9 cellular contexts compared by ENCODE assay signal in genomic region chr16:69951017-69951671, GRCh38. TPM values are rescaled to one million over a fixed set of nuclear protein-coding genes. Genes with fewer than 3 reads are reported as not detected.
DNase-seq lines count a peak whose midpoint lies in the region; ATAC-seq, FAIRE-seq and TF ChIP-seq lines count a peak whose summit lies in the region.
"Not testable (repeated sequence)": the region's sequence is repeated elsewhere in the genome, so short reads cannot be mapped to it uniquely, and the experiment has no call there.
"Had no signal": no experiment of that assay in that cellular context is flagged by ENCODE, and none has a peak within 500 bp of the region (broad histone marks: within the 10 kb centered on the region; RNA-seq: fewer than 3 reads in every experiment).

TSS of gene CLEC18A (plus strand) at chr16:69951334. CDS start at chr16:69951367, 33 bp downstream.

- SMC1A ChIA-PET in GM12878 (lab: Charles Lee; ENCODE audit: uncharacterized antibody, unreplicated experiment) = not testable (repeated sequence)

- not testable (repeated sequence) for H3K27ac Mint-ChIP-seq in natural killer cell treated with Interleukin-12 subunit alpha and Interleukin-12 subunit beta and Interleukin-15 and Interleukin-18, amount 100 ng/mL, for 72 hours; stimulated activated effector memory CD8-positive, alpha-beta T cell treated with anti-CD3 and anti-CD28 coated beads, Interleukin-12 subunit alpha, Interleukin-12 subunit beta, amount 100 ng/mL, for 72 hours

- H3K27ac ChIP-seq in A549; RWPE2 (ENCODE audit: poor library complexity, severe bottlenecking); GM12878 (ENCODE audit: control insufficient read depth, insufficient read depth); left lung; upper lobe of right lung: not testable (repeated sequence)

- H3K27me3 ChIP-seq in RWPE2 (ENCODE audit: insufficient read depth, poor library complexity, severe bottlenecking); GM12878 (replicated peaks in 1 of 2; ENCODE audit: control insufficient read depth in 2 of 2, insufficient read depth in 2 of 2, low read length in 1 of 2); left lung; upper lobe of right lung: not testable (repeated sequence)

- not testable (repeated sequence) for H3K4me3 ChIP-seq in A549; RWPE2 (ENCODE audit: severe bottlenecking); GM12878; left lung; upper lobe of right lung

- WGBS in A549 (ENCODE audit: missing lambda C conversion rate) = 73% methylated on average over 3 of the region's 26 CpGs
- 32% methylated on average over 3 of the region's 26 CpGs for WGBS in GM12878 (ENCODE audit: insufficient coverage, insufficient replicate concordance, low lambda C conversion rate, missing lambda C conversion rate)

- ATAC-seq in A549 (peak; percentile 83 to 89), RWPE2 (ENCODE audit: low read depth) (peak; percentile 83), GM12878 (peak; percentile 32), left lung (peak; percentile 26), upper lobe of right lung (peak; percentile 19)
- ATAC-seq in natural killer cell treated with Interleukin-12 subunit alpha and Interleukin-12 subunit beta and Interleukin-15 and Interleukin-18, amount 100 ng/mL, for 72 hours = peak; percentile 21 to 34
- peak; percentile 14 for ATAC-seq in stimulated activated effector memory CD8-positive, alpha-beta T cell treated with anti-CD3 and anti-CD28 coated beads, Interleukin-12 subunit alpha, Interleukin-12 subunit beta, amount 100 ng/mL, for 72 hours

- H3K27me3 Mint-ChIP-seq in natural killer cell treated with Interleukin-12 subunit alpha and Interleukin-12 subunit beta and Interleukin-15 and Interleukin-18, amount 100 ng/mL, for 72 hours = not testable (repeated sequence)

- H3K79me2 ChIP-seq in GM12878 (ENCODE audit: control insufficient read depth, insufficient read depth, low read length) = not testable (repeated sequence)

- H3K4me1 ChIP-seq in A549; RWPE2 (ENCODE audit: insufficient read depth, poor library complexity, severe bottlenecking); GM12878 (ENCODE audit: control insufficient read depth, insufficient read depth, low read length); left lung; upper lobe of right lung: not testable (repeated sequence)

- FAIRE-seq in A549 (lab: Jason Lieb, UNC); GM12878 (lab: Jason Lieb, UNC): not testable (repeated sequence)

- TF ChIP-seq RAD21 in A549 (conservative IDR thresholded peaks at IDR 0.05 in 1 of 2, IDR thresholded peaks at IDR 0.05 in 1 of 2); GM12878 (IDR thresholded peaks at IDR 0.05; ENCODE audit: insufficient read depth, low read depth, low read length): not testable (repeated sequence)

- not testable (repeated sequence) for TF ChIP-seq CTCF in A549 (IDR thresholded peaks at IDR 0.05); RWPE2 (IDR thresholded peaks at IDR 0.05; ENCODE audit: poor library complexity, severe bottlenecking); GM12878 (IDR thresholded peaks at IDR 0.05 in 2 of 3, conservative IDR thresholded peaks at IDR 0.05 in 1 of 3; ENCODE audit: control insufficient read depth in 2 of 3, extremely low read depth in 1 of 3, insufficient read depth in 1 of 3, low read depth in 3 of 3, low read length in 3 of 3); left lung (IDR thresholded peaks at IDR 0.05); upper lobe of right lung (IDR thresholded peaks at IDR 0.05)

- intact Hi-C loops in GM12878 (cut with micrococcal nuclease; ENCODE audit: unreplicated experiment); cardiac septum (cut with DNase I); left lung (cut with DNase I); upper lobe of right lung (cut with DNase I): not testable (repeated sequence)

- POLR2A ChIA-PET in A549 (lab: Yijun Ruan, JAX); GM12878 (lab: Charles Lee): not testable (repeated sequence)

- H3K36me3 Mint-ChIP-seq in natural killer cell treated with Interleukin-12 subunit alpha and Interleukin-12 subunit beta and Interleukin-15 and Interleukin-18, amount 100 ng/mL, for 72 hours; stimulated activated effector memory CD8-positive, alpha-beta T cell treated with anti-CD3 and anti-CD28 coated beads, Interleukin-12 subunit alpha, Interleukin-12 subunit beta, amount 100 ng/mL, for 72 hours: not testable (repeated sequence)

- H3K4me3 Mint-ChIP-seq in natural killer cell treated with Interleukin-12 subunit alpha and Interleukin-12 subunit beta and Interleukin-15 and Interleukin-18, amount 100 ng/mL, for 72 hours; stimulated activated effector memory CD8-positive, alpha-beta T cell treated with anti-CD3 and anti-CD28 coated beads, Interleukin-12 subunit alpha, Interleukin-12 subunit beta, amount 100 ng/mL, for 72 hours: not testable (repeated sequence)

- not testable (repeated sequence) for DNase-seq in A549 (ENCODE audit: low read depth in 1 of 2, low spot score in 1 of 2); RWPE2 (ENCODE audit: low spot score); GM12878 (ENCODE audit: low read depth, low spot score); left lung; natural killer cell treated with Interleukin-12 subunit alpha and Interleukin-12 subunit beta and Interleukin-15 and Interleukin-18, amount 100 ng/mL, for 72 hours (ENCODE audit: low spot score); stimulated activated effector memory CD8-positive, alpha-beta T cell treated with anti-CD3 and anti-CD28 coated beads, Interleukin-12 subunit alpha, Interleukin-12 subunit beta, amount 100 ng/mL, for 72 hours (ENCODE audit: low spot score in 2 of 2); upper lobe of right lung
- DNase-seq in cardiac septum (ENCODE audit: low spot score) = peak; percentile 63

- H3K36me3 ChIP-seq in RWPE2 (ENCODE audit: low read depth); GM12878 (ENCODE audit: control insufficient read depth in 2 of 2, insufficient read depth in 2 of 2, low read length in 1 of 2); left lung; upper lobe of right lung: not testable (repeated sequence)

- not testable (repeated sequence) for TF ChIP-seq POLR2A in A549 (IDR thresholded peaks at IDR 0.05; ENCODE audit: low read length); GM12878 (IDR thresholded peaks at IDR 0.05; ENCODE audit: low read depth, low read length)

- H2AFZ ChIP-seq in GM12878 (ENCODE audit: control insufficient read depth, low read depth, low read length) = not testable (repeated sequence)

- not testable (repeated sequence) for H3K9me3 ChIP-seq in A549; RWPE2 (ENCODE audit: severe bottlenecking); GM12878 (replicated peaks; ENCODE audit: control insufficient read depth, insufficient read depth, low read length); left lung; upper lobe of right lung

- BruUV-seq in GM12878 (replicated peaks; lab: Mats Ljungman, UMichigan) = not testable (repeated sequence)

- not testable (repeated sequence) for H3K4me1 Mint-ChIP-seq in natural killer cell treated with Interleukin-12 subunit alpha and Interleukin-12 subunit beta and Interleukin-15 and Interleukin-18, amount 100 ng/mL, for 72 hours (ENCODE audit: low read depth in 2 of 2); stimulated activated effector memory CD8-positive, alpha-beta T cell treated with anti-CD3 and anti-CD28 coated beads, Interleukin-12 subunit alpha, Interleukin-12 subunit beta, amount 100 ng/mL, for 72 hours

- RAD21 ChIA-PET in GM12878 (lab: Charles Lee; ENCODE audit: unreplicated experiment) = not testable (repeated sequence)

- in situ Hi-C loops in GM12878 (cut with MboI) = not testable (repeated sequence)

- H3K9me3 Mint-ChIP-seq in natural killer cell treated with Interleukin-12 subunit alpha and Interleukin-12 subunit beta and Interleukin-15 and Interleukin-18, amount 100 ng/mL, for 72 hours; stimulated activated effector memory CD8-positive, alpha-beta T cell treated with anti-CD3 and anti-CD28 coated beads, Interleukin-12 subunit alpha, Interleukin-12 subunit beta, amount 100 ng/mL, for 72 hours: not testable (repeated sequence)

- not testable (repeated sequence) for H4K20me1 ChIP-seq in GM12878 (ENCODE audit: control insufficient read depth, insufficient read depth)

- H3K4me2 ChIP-seq in A549; GM12878 (ENCODE audit: control insufficient read depth, insufficient read depth): not testable (repeated sequence)

- TF ChIP-seq EP300 in A549 (IDR thresholded peaks at IDR 0.05); GM12878 (IDR thresholded peaks at IDR 0.05; ENCODE audit: borderline replicate concordance in 1 of 2, control insufficient read depth in 1 of 2, low read depth in 2 of 2, low read length in 2 of 2): not testable (repeated sequence)

- CTCF ChIA-PET in A549 (lab: Yijun Ruan, JAX); GM12878 (lab: Yijun Ruan, JAX): not testable (repeated sequence)

- not testable (repeated sequence) for H3K9ac ChIP-seq in GM12878 (ENCODE audit: control insufficient read depth, insufficient read depth, low read length)

RNA-seq across cellular contexts. Expression of gene CLEC18A, which starts in this region (rescaled TPM):
- polyA plus RNA-seq in A549 (2011; rRNA removed) = not detected in 2 replicates
- 0.08 and 0.12 TPM in 2 replicates for polyA plus RNA-seq in A549 (2012; cell fraction: cytosol; rRNA removed)
- polyA plus RNA-seq in A549 (2012; cell fraction: nucleus; rRNA removed) = 0.90 and 1.2 TPM in 2 replicates
- polyA plus RNA-seq in A549 (2017; fragmentation: RNase III; extraction: RNeasy Plus Mini Kit Qiagen cat#74134 plus additional on column Dnase treatment) = 0.23 to 0.33 TPM (median 0.25 TPM) in 3 replicates
- polyA minus RNA-seq in A549 (2011; rRNA and poly(A)+ RNA removed) = 0.49 and 0.87 TPM in 2 replicates
- total RNA-seq in GM12878 (2013; cell fraction: nucleolus; rRNA removed) = 0.33 and 0.61 TPM in 2 replicates
- 0.05 and 0.11 TPM in 2 replicates for total RNA-seq in GM12878 (2014; rRNA removed)
- total RNA-seq in GM12878 (2014; rRNA removed; fragmentation: Illumina TruSeq; extraction: Trizol) = 0.09 and 0.18 TPM in 2 replicates
- total RNA-seq in GM12878 (2021) = 0.21 and 0.26 TPM in 2 replicates
- polyA plus RNA-seq in GM12878 (2011; ENCODE audit: low read depth) = not detected
- polyA plus RNA-seq in GM12878 (2011; rRNA removed) = 0.03 TPM in 1 of 2 replicates, not detected in the other
- 0.04 and 0.05 TPM in 2 replicates for polyA plus RNA-seq in GM12878 (2011; cell fraction: cytosol; rRNA removed)
- polyA plus RNA-seq in GM12878 (2011; cell fraction: nucleus; rRNA removed) = 0.43 and 0.63 TPM in 2 replicates
- 0.07 TPM in 1 of 2 replicates, not detected in the other for polyA plus RNA-seq in GM12878 (2012)
- polyA plus RNA-seq in GM12878 (2014; fragmentation: Illumina TruSeq; extraction: Trizol) = 0.03 TPM in 1 of 2 replicates, not detected in the other
- polyA plus RNA-seq in GM12878 (2014; fragmentation: Nextera tagmentation; extraction: Ambion mirVana) = not detected
- 0.19 TPM in 1 of 2 replicates, not detected in the other for polyA plus RNA-seq in GM12878 (2014; rRNA removed)
- under 1 TPM in 1 of 2 experiments, not detected in 1; 0.09 TPM for polyA plus RNA-seq in GM12878 (2016; fragmentation: Nextera tagmentation; extraction: Ambion mirVana)
- polyA minus RNA-seq in GM12878 (2011; rRNA and poly(A)+ RNA removed) = 0.26 TPM in 1 of 2 replicates, not detected in the other
- not detected in 2 replicates for polyA minus RNA-seq in GM12878 (2011; cell fraction: cytosol; rRNA and poly(A)+ RNA removed)
- 0.12 and 0.77 TPM in 2 replicates for polyA minus RNA-seq in GM12878 (2011; cell fraction: nucleus; rRNA and poly(A)+ RNA removed)
- 0.13 TPM for total RNA-seq in cardiac septum
- total RNA-seq in left lung = 1 to 10 TPM; 1.8 to 2.6 TPM
- total RNA-seq in natural killer cell treated with Interleukin-12 subunit alpha and Interleukin-12 subunit beta and Interleukin-15 and Interleukin-18, amount 100 ng/mL, for 72 hours = 1 to 10 TPM; 2.2 to 5.1 TPM
- total RNA-seq in upper lobe of right lung = 2.0 TPM
- total RNA-seq: H7 had no signal

Comparison
In these comparisons a context has a peak if more than half of its experiments do, and no peak if none do; other contexts are left out.
1. Peak in ATAC-seq in GM12878; RNA of the gene not detected or under 1 TPM.
2. Peak in DNase-seq in cardiac septum; RNA of the gene not detected or under 1 TPM.
3. ATAC-seq: peak in every context shown above with its lines; median percentile 86 in A549; 83 in RWPE2; 32 in GM12878; 28 in natural killer cell treated with Interleukin-12 subunit alpha and Interleukin-12 subunit beta and Interleukin-15 and Interleukin-18, amount 100 ng/mL, for 72 hours; 26 in left lung; 19 in upper lobe of right lung; 14 in stimulated activated effector memory CD8-positive, alpha-beta T cell treated with anti-CD3 and anti-CD28 coated beads, Interleukin-12 subunit alpha, Interleukin-12 subunit beta, amount 100 ng/mL, for 72 hours.